8 cellular contexts compared by ENCODE assay signal in genomic region chr1:202160377-202160940, GRCh38. TPM values are rescaled to one million over a fixed set of nuclear protein-coding genes. Genes with fewer than 3 reads are reported as not detected.
DNase-seq lines count a peak whose midpoint lies in the region; ATAC-seq and TF ChIP-seq lines count a peak whose summit lies in the region.

PTPN7 (minus strand) TSS chr1:202160602; CDS start chr1:202159402, 1,200 bp downstream.

- no peaks in the 10 kb centered on the region for H3K9me3 Mint-ChIP-seq in osteocyte (ENCODE audit: unreplicated experiment)
- no peaks in the 10 kb centered on the region for H3K9me3 Mint-ChIP-seq in endodermal cell

- peak; percentile 50 for ATAC-seq in GM18517 (IDR thresholded peaks at IDR 0.05; ENCODE audit: unreplicated experiment)
- peak; percentile 39 for ATAC-seq in HG03378 (IDR thresholded peaks at IDR 0.05; ENCODE audit: unreplicated experiment)
- ATAC-seq in activated CD4-positive, CD25-positive, alpha-beta regulatory T cell treated with anti-CD3 and anti-CD28 coated beads, Interleukin-2, amount 50 U/mL, for 24 hours = peak; percentile 71 to 76
- no peak for ATAC-seq in GM21515 (IDR thresholded peaks at IDR 0.05; ENCODE audit: unreplicated experiment)

- H3K27me3 Mint-ChIP-seq in osteocyte (ENCODE audit: unreplicated experiment) = no peaks in the 10 kb centered on the region
- no peaks in the 10 kb centered on the region for H3K27me3 Mint-ChIP-seq in endodermal cell (ENCODE audit: insufficient read depth)

- H3K27ac ChIP-seq in duodenal mucosa (ENCODE audit: low read depth, low read length) (peak within 1 kb of the TSS; percentile 56), endodermal cell (ENCODE audit: low read depth, low read length) (no peak within 1 kb of the TSS)

- no peaks in the 10 kb centered on the region for H3K9me3 ChIP-seq in duodenal mucosa (ENCODE audit: control insufficient read depth in 1 of 2, low read length in 2 of 2)
- H3K9me3 ChIP-seq in endodermal cell (ENCODE audit: control insufficient read depth, low read length) = no peaks in the 10 kb centered on the region

- no peaks in the 10 kb centered on the region for H3K36me3 Mint-ChIP-seq in osteocyte (ENCODE audit: unreplicated experiment)
- H3K36me3 Mint-ChIP-seq in endodermal cell (ENCODE audit: low read depth) = no peaks in the 10 kb centered on the region

- no peaks in the 10 kb centered on the region for H3K27me3 ChIP-seq in duodenal mucosa (ENCODE audit: control insufficient read depth in 1 of 2, insufficient read depth in 2 of 2, low read length in 2 of 2)
- H3K27me3 ChIP-seq in endodermal cell (ENCODE audit: control insufficient read depth, insufficient read depth, low read length, poor library complexity, severe bottlenecking) = no peaks in the 10 kb centered on the region

- H3K9ac ChIP-seq in duodenal mucosa (ENCODE audit: low read depth in 1 of 2, low read length in 2 of 2) (peak within 1 kb of the TSS; percentile 28 to 79), endodermal cell (ENCODE audit: extremely low read depth, low read length, poor library complexity, severe bottlenecking) (no peak within 1 kb of the TSS)

- H3K4me3 ChIP-seq in duodenal mucosa (ENCODE audit: low read depth in 1 of 2, low read length in 2 of 2) = peak within 1 kb of the TSS; percentile 56 to 63
- H3K4me3 ChIP-seq in endodermal cell (ENCODE audit: low read length) = no peak within 1 kb of the TSS

- H3K4me3 Mint-ChIP-seq in osteocyte (ENCODE audit: unreplicated experiment) = no peak within 1 kb of the TSS
- H3K4me3 Mint-ChIP-seq in endodermal cell = no peak within 1 kb of the TSS

- H3K27ac Mint-ChIP-seq in osteocyte (ENCODE audit: unreplicated experiment) = no peak within 1 kb of the TSS
- no peak within 1 kb of the TSS for H3K27ac Mint-ChIP-seq in endodermal cell

- no peak for TF ChIP-seq CTCF in osteocyte (IDR thresholded peaks at IDR 0.05)
- no peak for TF ChIP-seq CTCF in endodermal cell (conservative IDR thresholded peaks at IDR 0.05)

- 88% methylated on average over 6 to 17 of the region's 17 CpGs for WGBS in endodermal cell (ENCODE audit: insufficient coverage in 1 of 2, insufficient read length in 1 of 2), 2 experiments

- DNase-seq in stimulated activated CD4-positive, alpha-beta T cell treated with anti-CD3 and anti-CD28 coated beads, Interleukin-15, amount 100 ng/mL, for 48 hours (ENCODE audit: low read depth in 2 of 2) = peak; percentile 83 to 88
- DNase-seq in osteocyte (ENCODE audit: extremely low spot score, unreplicated experiment) (no peak), endodermal cell (no peak)

- H3K4me1 ChIP-seq in duodenal mucosa (ENCODE audit: control insufficient read depth in 1 of 2, insufficient read depth in 2 of 2, low read length in 2 of 2) = peaks cover 15 to 38% of the 10 kb centered on the region in 2 donors
- H3K4me1 ChIP-seq in endodermal cell (ENCODE audit: control insufficient read depth, insufficient read depth, low read length) = no peaks in the 10 kb centered on the region

- H3K4me1 Mint-ChIP-seq in osteocyte (ENCODE audit: unreplicated experiment) (peaks cover 3% of the 10 kb centered on the region), endodermal cell (peaks cover 25% of the 10 kb centered on the region)

- H3K36me3 ChIP-seq in duodenal mucosa (ENCODE audit: control insufficient read depth in 1 of 2, insufficient read depth in 2 of 2, low read length in 2 of 2) (no peaks in the 10 kb centered on the region), endodermal cell (ENCODE audit: control insufficient read depth, insufficient read depth, low read length) (no peaks in the 10 kb centered on the region)

RNA-seq across cellular contexts. Expression of gene PTPN7, which starts in this region (rescaled TPM):
- not detected in 2 replicates for total RNA-seq in osteocyte
- total RNA-seq in endodermal cell = not detected
- not detected for polyA plus RNA-seq in endodermal cell (2013, experiment 1 of 2)
- not detected for polyA plus RNA-seq in endodermal cell (2013, experiment 2 of 2)

Comparison
In these comparisons a context has a peak if more than half of its experiments do, and no peak if none do; other contexts are left out.
1. DNase-seq: peak in stimulated activated CD4-positive, alpha-beta T cell treated with anti-CD3 and anti-CD28 coated beads, Interleukin-15, amount 100 ng/mL, for 48 hours (2 of 2); none in osteocyte (single experiment) and endodermal cell (single experiment).